1 cellular context compared by ENCODE assay signal in the genomic region with DNA sequence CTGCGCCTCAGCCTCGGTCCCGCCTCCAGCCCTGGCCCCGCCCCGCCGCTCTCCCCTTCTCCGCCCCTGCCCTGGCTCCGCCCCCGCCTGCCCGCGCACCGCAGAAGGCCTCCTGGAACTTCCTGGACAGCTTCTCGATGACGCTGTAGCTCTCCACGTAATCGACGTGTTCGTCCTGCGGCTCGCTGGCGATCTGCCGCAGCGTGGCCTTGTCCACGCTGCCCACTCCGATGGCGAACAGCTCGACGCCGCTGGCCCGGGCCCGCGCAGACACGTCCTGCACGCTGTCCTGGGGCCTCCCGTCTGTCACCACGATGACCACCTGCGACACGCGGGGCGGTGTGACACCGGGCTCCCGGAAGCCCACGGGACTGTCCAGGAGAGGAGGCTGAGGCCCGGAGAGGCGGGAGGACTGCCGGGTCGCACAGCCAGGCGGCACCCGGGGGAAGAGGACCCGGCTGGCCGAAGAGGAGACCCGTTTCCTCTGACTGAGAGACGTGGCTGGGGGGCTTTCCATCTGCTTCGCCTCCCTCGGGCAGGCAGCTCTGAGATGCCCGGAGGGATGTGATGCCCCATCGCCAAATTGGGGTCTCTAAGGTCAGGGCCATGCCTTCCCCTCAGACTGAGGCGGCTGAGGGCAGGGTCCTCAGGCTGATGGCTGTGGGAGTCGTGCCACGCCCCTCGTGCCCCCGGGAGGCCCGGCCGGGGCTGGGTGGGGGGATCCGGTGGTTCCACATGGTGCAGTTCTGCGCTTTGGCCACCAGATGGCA.
TF ChIP-seq lines count a peak whose summit lies in the region.

No MANE protein-coding gene starts in this region.

TF ChIP-seq in SK-N-SH, 30 proteins besides CTCF, POLR2A, EP300 and RAD21 (continued from another document):
- TF ChIP-seq, protein P1, sequence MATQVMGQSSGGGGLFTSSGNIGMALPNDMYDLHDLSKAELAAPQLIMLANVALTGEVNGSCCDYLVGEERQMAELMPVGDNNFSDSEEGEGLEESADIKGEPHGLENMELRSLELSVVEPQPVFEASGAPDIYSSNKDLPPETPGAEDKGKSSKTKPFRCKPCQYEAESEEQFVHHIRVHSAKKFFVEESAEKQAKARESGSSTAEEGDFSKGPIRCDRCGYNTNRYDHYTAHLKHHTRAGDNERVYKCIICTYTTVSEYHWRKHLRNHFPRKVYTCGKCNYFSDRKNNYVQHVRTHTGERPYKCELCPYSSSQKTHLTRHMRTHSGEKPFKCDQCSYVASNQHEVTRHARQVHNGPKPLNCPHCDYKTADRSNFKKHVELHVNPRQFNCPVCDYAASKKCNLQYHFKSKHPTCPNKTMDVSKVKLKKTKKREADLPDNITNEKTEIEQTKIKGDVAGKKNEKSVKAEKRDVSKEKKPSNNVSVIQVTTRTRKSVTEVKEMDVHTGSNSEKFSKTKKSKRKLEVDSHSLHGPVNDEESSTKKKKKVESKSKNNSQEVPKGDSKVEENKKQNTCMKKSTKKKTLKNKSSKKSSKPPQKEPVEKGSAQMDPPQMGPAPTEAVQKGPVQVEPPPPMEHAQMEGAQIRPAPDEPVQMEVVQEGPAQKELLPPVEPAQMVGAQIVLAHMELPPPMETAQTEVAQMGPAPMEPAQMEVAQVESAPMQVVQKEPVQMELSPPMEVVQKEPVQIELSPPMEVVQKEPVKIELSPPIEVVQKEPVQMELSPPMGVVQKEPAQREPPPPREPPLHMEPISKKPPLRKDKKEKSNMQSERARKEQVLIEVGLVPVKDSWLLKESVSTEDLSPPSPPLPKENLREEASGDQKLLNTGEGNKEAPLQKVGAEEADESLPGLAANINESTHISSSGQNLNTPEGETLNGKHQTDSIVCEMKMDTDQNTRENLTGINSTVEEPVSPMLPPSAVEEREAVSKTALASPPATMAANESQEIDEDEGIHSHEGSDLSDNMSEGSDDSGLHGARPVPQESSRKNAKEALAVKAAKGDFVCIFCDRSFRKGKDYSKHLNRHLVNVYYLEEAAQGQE (IDR thresholded peaks at IDR 0.05; ENCODE audit: low read depth, low read length): 0 out of 2 replicates have a peak, but pooled peaks have one; percentile 27
- peak; percentile 40; the same call in 1 of the 2 replicates for TF ChIP-seq TAF1 (IDR thresholded peaks at IDR 0.05; ENCODE audit: borderline replicate concordance, low read depth, low read length)
- TF ChIP-seq ELF1 (IDR thresholded peaks at IDR 0.05): peak; percentile 89
- TF ChIP-seq POLR2AphosphoS5 (IDR thresholded peaks at IDR 0.05; ENCODE audit: low read depth, low read length): peak; percentile 70; the same call in 1 of the 2 replicates
- no peak for TF ChIP-seq RXRA (IDR thresholded peaks at IDR 0.05; ENCODE audit: borderline replicate concordance, low read depth)
- TF ChIP-seq, protein P2, sequence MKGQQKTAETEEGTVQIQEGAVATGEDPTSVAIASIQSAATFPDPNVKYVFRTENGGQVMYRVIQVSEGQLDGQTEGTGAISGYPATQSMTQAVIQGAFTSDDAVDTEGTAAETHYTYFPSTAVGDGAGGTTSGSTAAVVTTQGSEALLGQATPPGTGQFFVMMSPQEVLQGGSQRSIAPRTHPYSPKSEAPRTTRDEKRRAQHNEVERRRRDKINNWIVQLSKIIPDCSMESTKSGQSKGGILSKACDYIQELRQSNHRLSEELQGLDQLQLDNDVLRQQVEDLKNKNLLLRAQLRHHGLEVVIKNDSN (IDR thresholded peaks at IDR 0.05; ENCODE audit: borderline replicate concordance, low read depth): no peak
- peak; percentile 7 for TF ChIP-seq CHD2 (IDR thresholded peaks at IDR 0.05; ENCODE audit: low read length, partially characterized antibody)
- peak; percentile 60 for TF ChIP-seq NRF1 (IDR thresholded peaks at IDR 0.05; ENCODE audit: low read depth, low read length)
- TF ChIP-seq NFIC (IDR thresholded peaks at IDR 0.05; ENCODE audit: borderline replicate concordance): no peak
